ENCODE assay signal across 19 cellular contexts in the genomic region with DNA sequence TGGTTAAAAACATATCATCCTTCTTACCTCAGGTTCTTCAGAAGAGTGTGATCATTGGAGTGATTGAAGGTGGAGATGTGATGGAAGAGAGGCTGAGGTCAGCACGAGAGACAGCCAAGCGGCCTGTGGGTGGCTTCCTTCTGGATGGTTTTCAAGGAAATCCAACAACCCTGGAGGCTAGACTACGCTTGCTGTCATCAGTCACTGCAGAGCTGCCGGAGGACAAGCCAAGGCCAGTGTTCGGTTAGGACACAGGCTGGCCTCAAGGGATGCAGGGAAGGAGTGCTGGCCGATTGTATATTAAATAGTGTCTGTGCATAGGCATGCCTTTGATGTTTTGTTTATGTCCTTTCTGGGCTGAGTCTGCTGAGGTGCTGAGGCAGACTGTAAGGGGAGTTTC. TPM values are rescaled to one million over a fixed set of nuclear protein-coding genes. Genes with fewer than 3 reads are reported as not detected.
DNase-seq lines count a peak whose midpoint lies in the region; ATAC-seq and TF ChIP-seq lines count a peak whose summit lies in the region.
"Had no signal": no experiment of that assay in that cellular context is flagged by ENCODE, and none has a peak within 500 bp of the region (broad histone marks: within the 10 kb centered on the region; RNA-seq: fewer than 3 reads in every experiment).

No MANE protein-coding gene starts in this region.

- TF ChIP-seq CTCF in MCF 10A (IDR thresholded peaks at IDR 0.05; ENCODE audit: unreplicated experiment) (no peak), breast epithelium (IDR thresholded peaks at IDR 0.05) (no peak), esophagus muscularis mucosa (IDR thresholded peaks at IDR 0.05) (no peak), right lobe of liver (IDR thresholded peaks at IDR 0.05) (no peak)

- POLR2A ChIA-PET in MCF 10A (lab: Yijun Ruan, JAX), result no interaction called here

- TF ChIP-seq POLR2A in breast epithelium (IDR thresholded peaks at IDR 0.05), result no peak
- TF ChIP-seq POLR2A in esophagus muscularis mucosa (IDR thresholded peaks at IDR 0.05; ENCODE audit: low read depth), result no peak
- no peak for TF ChIP-seq POLR2A in right lobe of liver (IDR thresholded peaks at IDR 0.05)

- no TSS peak for BruUV-seq in MCF 10A (replicated peaks; lab: Mats Ljungman, UMichigan)

- no peak overlapping the region for H3K4me3 Mint-ChIP-seq in MCF 10A (ENCODE audit: unreplicated experiment)
- H3K4me3 Mint-ChIP-seq in stimulated activated effector memory CD8-positive, alpha-beta T cell treated with anti-CD3 and anti-CD28 coated beads, Interleukin-12 subunit alpha, Interleukin-12 subunit beta, amount 100 ng/mL, for 72 hours, result no peak overlapping the region
- H3K4me3 Mint-ChIP-seq: B cell; CD4-positive, alpha-beta T cell; CD8-positive, alpha-beta T cell had no signal

- H3K4me3 ChIP-seq in breast epithelium (no peak overlapping the region), esophagus muscularis mucosa (no peak overlapping the region), right lobe of liver (no peak overlapping the region)
- H3K4me3 ChIP-seq: A549; BLaER1 treated with 17β-estradiol and CSF1 and Interleukin-3, amounts not matched to agents 10 nM and 100 nM; GM12878 had no signal

- no peaks in the 10 kb centered on the region for H3K9me3 Mint-ChIP-seq in MCF 10A (ENCODE audit: unreplicated experiment)
- H3K9me3 Mint-ChIP-seq in stimulated activated effector memory CD8-positive, alpha-beta T cell treated with anti-CD3 and anti-CD28 coated beads, Interleukin-12 subunit alpha, Interleukin-12 subunit beta, amount 100 ng/mL, for 72 hours, result no peaks in the 10 kb centered on the region
- H3K9me3 Mint-ChIP-seq: CD4-positive, alpha-beta T cell; CD8-positive, alpha-beta T cell had no signal

- CTCF ChIA-PET in MCF 10A (lab: Yijun Ruan, JAX), result no interaction called here

- H3K4me1 Mint-ChIP-seq in MCF 10A (ENCODE audit: insufficient read depth, unreplicated experiment), result no peaks in the 10 kb centered on the region
- H3K4me1 Mint-ChIP-seq in stimulated activated effector memory CD8-positive, alpha-beta T cell treated with anti-CD3 and anti-CD28 coated beads, Interleukin-12 subunit alpha, Interleukin-12 subunit beta, amount 100 ng/mL, for 72 hours, result no peaks in the 10 kb centered on the region
- H3K4me1 Mint-ChIP-seq: B cell had no signal

- H3K36me3 ChIP-seq in breast epithelium (peaks cover 7% of the 10 kb centered on the region), esophagus muscularis mucosa (peaks cover 51 to 96% (median 74%) of the 10 kb centered on the region in 4 donors), right lobe of liver (peaks cover 0 to 59% (median 27%) of the 10 kb centered on the region in 4 donors)

- H3K4me1 ChIP-seq in breast epithelium, result no peaks in the 10 kb centered on the region
- H3K4me1 ChIP-seq in esophagus muscularis mucosa, result peaks cover 3 to 17% (median 12%) of the 10 kb centered on the region in 4 donors
- no peaks in the 10 kb centered on the region for H3K4me1 ChIP-seq in right lobe of liver
- H3K4me1 ChIP-seq: A549; BLaER1 treated with 17β-estradiol and CSF1 and Interleukin-3, amounts not matched to agents 10 nM and 100 nM; Caco-2 had no signal

- DNase-seq in MCF 10A (ENCODE audit: unreplicated experiment) (no peak), breast epithelium (ENCODE audit: low spot score in 2 of 2) (no peak), left kidney (ENCODE audit: low read depth, low spot score) (peak; percentile 2), esophagus muscularis mucosa (ENCODE audit: extremely low spot score) (no peak), right lobe of liver (no peak)
- no peak for DNase-seq in stimulated activated effector memory CD8-positive, alpha-beta T cell treated with anti-CD3 and anti-CD28 coated beads, Interleukin-12 subunit alpha, Interleukin-12 subunit beta, amount 100 ng/mL, for 72 hours (ENCODE audit: low spot score in 2 of 2)
- DNase-seq: AML-193; Caco-2; Calu3; CD4-positive, alpha-beta T cell; CD8-positive, alpha-beta T cell; DMS79 treated with DMSO at 0.1 percent for 48 hours; GDM1 had no signal

- H3K36me3 Mint-ChIP-seq in MCF 10A (ENCODE audit: insufficient read depth, unreplicated experiment), result peaks cover 90% of the 10 kb centered on the region
- peaks cover 100% of the 10 kb centered on the region for H3K36me3 Mint-ChIP-seq in stimulated activated effector memory CD8-positive, alpha-beta T cell treated with anti-CD3 and anti-CD28 coated beads, Interleukin-12 subunit alpha, Interleukin-12 subunit beta, amount 100 ng/mL, for 72 hours

- no peaks in the 10 kb centered on the region for H3K27me3 ChIP-seq in breast epithelium
- no peaks in the 10 kb centered on the region for H3K27me3 ChIP-seq in esophagus muscularis mucosa
- no peaks in the 10 kb centered on the region for H3K27me3 ChIP-seq in right lobe of liver
- H3K27me3 ChIP-seq: BLaER1 treated with 17β-estradiol and CSF1 and Interleukin-3, amounts not matched to agents 10 nM and 100 nM had no signal

- intact Hi-C loops in MCF 10A (cut with micrococcal nuclease), result no loop called here
- intact Hi-C loops in breast epithelium (cut with DNase I; ENCODE audit: low total_unique reads), result no loop called here
- intact Hi-C loops in esophagus muscularis mucosa (cut with DNase I), result no loop called here
- intact Hi-C loops in right lobe of liver (cut with DNase I), result no loop called here

- WGBS in esophagus muscularis mucosa, result 51% methylated on average over 6 of the region's 6 CpGs
- WGBS in right lobe of liver (ENCODE audit: insufficient coverage, low coverage, low lambda C conversion rate, missing lambda C conversion rate), result 90% methylated on average over 5 of the region's 6 CpGs

- H3K9me3 ChIP-seq in breast epithelium (no peaks in the 10 kb centered on the region), esophagus muscularis mucosa (no peaks in the 10 kb centered on the region), right lobe of liver (no peaks in the 10 kb centered on the region)
- H3K9me3 ChIP-seq: A549; BLaER1 treated with 17β-estradiol and CSF1 and Interleukin-3, amounts not matched to agents 10 nM and 100 nM; Caco-2 had no signal

- H3K27me3 Mint-ChIP-seq in MCF 10A (ENCODE audit: insufficient read depth, unreplicated experiment), result no peaks in the 10 kb centered on the region
- H3K27me3 Mint-ChIP-seq: B cell; CD4-positive, alpha-beta T cell had no signal

- TF ChIP-seq EP300 in esophagus muscularis mucosa (IDR thresholded peaks at IDR 0.05), result no peak

- ATAC-seq in stimulated activated effector memory CD8-positive, alpha-beta T cell treated with anti-CD3 and anti-CD28 coated beads, Interleukin-12 subunit alpha, Interleukin-12 subunit beta, amount 100 ng/mL, for 72 hours, result no peak
- no peak for ATAC-seq in right lobe of liver
- ATAC-seq: A549; CD8-positive, alpha-beta T cell; GM12878 had no signal

- H3K27ac Mint-ChIP-seq in MCF 10A (ENCODE audit: low read depth, unreplicated experiment), result peak overlapping the region; percentile 6
- H3K27ac Mint-ChIP-seq in stimulated activated effector memory CD8-positive, alpha-beta T cell treated with anti-CD3 and anti-CD28 coated beads, Interleukin-12 subunit alpha, Interleukin-12 subunit beta, amount 100 ng/mL, for 72 hours, result peak overlapping the region; percentile 41
- H3K27ac Mint-ChIP-seq: B cell; CD4-positive, alpha-beta T cell; CD8-positive, alpha-beta T cell had no signal

- H3K27ac ChIP-seq in breast epithelium, result no peak overlapping the region
- no peak overlapping the region for H3K27ac ChIP-seq in esophagus muscularis mucosa (replicated peaks in 1 of 4)
- no peak overlapping the region for H3K27ac ChIP-seq in right lobe of liver
- H3K27ac ChIP-seq: 22Rv1; A549; BLaER1 treated with 17β-estradiol and CSF1 and Interleukin-3, amounts not matched to agents 10 nM and 100 nM; C4-2B had no signal

RNA-seq across cellular contexts. Expression of gene QTRT2, which starts 20.2 kb away (rescaled TPM):
- total RNA-seq in MCF 10A (2022) (39.2 and 43.6 TPM in 2 replicates), breast epithelium (10 to 100 TPM; 11.0 to 25.8 (median 15.1) TPM), esophagus muscularis mucosa (10 to 100 TPM in 3 of 4 donors, 1 to 10 TPM in 1; 8.3 to 15.2 (median 11.0) TPM), right lobe of liver (1 to 10 TPM; 6.3 to 9.8 (median 7.8) TPM)

RNA-seq across cellular contexts. Expression of gene CCDC191, which starts 20.4 kb away (rescaled TPM):
- 3.8 and 5.2 TPM in 2 replicates for total RNA-seq in MCF 10A (2022)
- total RNA-seq in breast epithelium, result 10 to 100 TPM in 2 of 3 donors, 1 to 10 TPM in 1; 4.3 to 13.2 (median 10.8) TPM
- 1 to 10 TPM; 3.2 to 4.6 (median 4.3) TPM for total RNA-seq in esophagus muscularis mucosa
- 1 to 10 TPM in 3 of 6 experiments, under 1 TPM in 3; 0.43 to 1.6 (median 0.96) TPM for total RNA-seq in right lobe of liver
